In genomic region chr17:30173649-30174048, GRCh38 we compare ENCODE assay signal across 9 cellular contexts.
DNase-seq lines count a peak whose midpoint lies in the region; ATAC-seq lines count a peak whose summit lies in the region.
"Had no signal": no experiment of that assay in that cellular context is flagged by ENCODE, and none has a peak within 500 bp of the region (broad histone marks: within the 10 kb centered on the region; RNA-seq: fewer than 3 reads in every experiment).

No MANE protein-coding gene starts in this region.

- peaks cover 26% of the 10 kb centered on the region for H3K36me3 Mint-ChIP-seq in central memory CD8-positive, alpha-beta T cell (ENCODE audit: insufficient read depth)

- no peaks in the 10 kb centered on the region for H3K27me3 Mint-ChIP-seq in central memory CD8-positive, alpha-beta T cell

- no peaks in the 10 kb centered on the region for H3K9me3 Mint-ChIP-seq in central memory CD8-positive, alpha-beta T cell

- H3K4me1 Mint-ChIP-seq in central memory CD8-positive, alpha-beta T cell, result peaks cover 11% of the 10 kb centered on the region

- no peak for DNase-seq in central memory CD8-positive, alpha-beta T cell (ENCODE audit: low spot score in 2 of 2)
- DNase-seq in stimulated activated naive CD4-positive, alpha-beta T cell treated with Interleukin-2 at 50 U/mL for 16 hours (lab: John Stamatoyannopoulos, UW), result no peak
- DNase-seq in SKM-1 treated with dmso at 0.1 percent for 144 hours (lab: John Stamatoyannopoulos, UW; ENCODE audit: unreplicated experiment) (no peak), NCI-H2107 treated with DMSO at 0.1 percent for 48 hours (lab: John Stamatoyannopoulos, UW; ENCODE audit: unreplicated experiment) (no peak)
- DNase-seq: SIG-M5, spleen had no signal

- no peak overlapping the region for H3K4me3 Mint-ChIP-seq in central memory CD8-positive, alpha-beta T cell

- H3K27ac Mint-ChIP-seq in central memory CD8-positive, alpha-beta T cell (ENCODE audit: low read depth), result peak overlapping the region; percentile 73

- ATAC-seq in GM18861 (IDR thresholded peaks at IDR 0.05; ENCODE audit: unreplicated experiment) (peak; percentile 67), GM19467 (IDR thresholded peaks at IDR 0.05; ENCODE audit: unreplicated experiment) (peak; percentile 88), HG03097 (IDR thresholded peaks at IDR 0.05; ENCODE audit: low FRiP score, unreplicated experiment) (peak; percentile 84)
- ATAC-seq in central memory CD8-positive, alpha-beta T cell (replicated peaks; ENCODE audit: extremely low read depth, poor library complexity, severe bottlenecking), result peak; percentile 65
